In the genomic region with DNA sequence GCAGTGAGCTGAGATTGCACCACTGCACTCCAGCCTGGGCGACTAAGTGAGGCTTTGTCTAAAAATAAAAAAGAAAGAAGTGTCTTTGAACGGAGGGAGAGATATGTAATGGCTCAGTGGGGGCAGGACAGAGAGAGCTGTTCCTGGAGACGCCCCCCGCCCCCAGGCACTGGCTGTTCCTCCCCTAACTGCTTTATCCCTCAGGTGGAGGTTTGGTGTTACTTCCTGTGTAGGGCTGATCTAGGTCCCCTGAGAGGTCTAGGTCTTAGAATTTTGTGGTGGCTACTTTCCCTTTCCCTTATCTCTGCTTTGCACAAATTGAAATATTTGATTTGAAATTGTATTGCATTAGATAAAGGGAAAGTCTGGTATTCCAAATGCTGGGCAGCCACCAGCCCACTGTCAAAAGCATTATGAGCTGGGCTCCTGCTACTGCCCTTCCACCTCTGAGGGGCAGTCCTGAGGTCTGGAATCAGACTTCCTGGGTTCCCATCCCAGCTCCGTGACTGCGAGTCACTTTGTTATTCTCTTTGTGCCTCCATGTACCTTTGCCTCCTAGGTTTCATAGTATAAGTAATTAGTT, we compare ENCODE assay signal across 1 cellular context.
TF ChIP-seq lines count a peak whose summit lies in the region.

No MANE protein-coding gene starts in this region.

TF ChIP-seq in GM23338, 12 proteins besides CTCF, POLR2A, EP300 and RAD21 (continued from another document):
- TF ChIP-seq REST (IDR thresholded peaks at IDR 0.05; ENCODE audit: unreplicated experiment): no peak
- no peak for TF ChIP-seq NANOG (IDR thresholded peaks at IDR 0.05; ENCODE audit: borderline replicate concordance)
- TF ChIP-seq, protein P1, sequence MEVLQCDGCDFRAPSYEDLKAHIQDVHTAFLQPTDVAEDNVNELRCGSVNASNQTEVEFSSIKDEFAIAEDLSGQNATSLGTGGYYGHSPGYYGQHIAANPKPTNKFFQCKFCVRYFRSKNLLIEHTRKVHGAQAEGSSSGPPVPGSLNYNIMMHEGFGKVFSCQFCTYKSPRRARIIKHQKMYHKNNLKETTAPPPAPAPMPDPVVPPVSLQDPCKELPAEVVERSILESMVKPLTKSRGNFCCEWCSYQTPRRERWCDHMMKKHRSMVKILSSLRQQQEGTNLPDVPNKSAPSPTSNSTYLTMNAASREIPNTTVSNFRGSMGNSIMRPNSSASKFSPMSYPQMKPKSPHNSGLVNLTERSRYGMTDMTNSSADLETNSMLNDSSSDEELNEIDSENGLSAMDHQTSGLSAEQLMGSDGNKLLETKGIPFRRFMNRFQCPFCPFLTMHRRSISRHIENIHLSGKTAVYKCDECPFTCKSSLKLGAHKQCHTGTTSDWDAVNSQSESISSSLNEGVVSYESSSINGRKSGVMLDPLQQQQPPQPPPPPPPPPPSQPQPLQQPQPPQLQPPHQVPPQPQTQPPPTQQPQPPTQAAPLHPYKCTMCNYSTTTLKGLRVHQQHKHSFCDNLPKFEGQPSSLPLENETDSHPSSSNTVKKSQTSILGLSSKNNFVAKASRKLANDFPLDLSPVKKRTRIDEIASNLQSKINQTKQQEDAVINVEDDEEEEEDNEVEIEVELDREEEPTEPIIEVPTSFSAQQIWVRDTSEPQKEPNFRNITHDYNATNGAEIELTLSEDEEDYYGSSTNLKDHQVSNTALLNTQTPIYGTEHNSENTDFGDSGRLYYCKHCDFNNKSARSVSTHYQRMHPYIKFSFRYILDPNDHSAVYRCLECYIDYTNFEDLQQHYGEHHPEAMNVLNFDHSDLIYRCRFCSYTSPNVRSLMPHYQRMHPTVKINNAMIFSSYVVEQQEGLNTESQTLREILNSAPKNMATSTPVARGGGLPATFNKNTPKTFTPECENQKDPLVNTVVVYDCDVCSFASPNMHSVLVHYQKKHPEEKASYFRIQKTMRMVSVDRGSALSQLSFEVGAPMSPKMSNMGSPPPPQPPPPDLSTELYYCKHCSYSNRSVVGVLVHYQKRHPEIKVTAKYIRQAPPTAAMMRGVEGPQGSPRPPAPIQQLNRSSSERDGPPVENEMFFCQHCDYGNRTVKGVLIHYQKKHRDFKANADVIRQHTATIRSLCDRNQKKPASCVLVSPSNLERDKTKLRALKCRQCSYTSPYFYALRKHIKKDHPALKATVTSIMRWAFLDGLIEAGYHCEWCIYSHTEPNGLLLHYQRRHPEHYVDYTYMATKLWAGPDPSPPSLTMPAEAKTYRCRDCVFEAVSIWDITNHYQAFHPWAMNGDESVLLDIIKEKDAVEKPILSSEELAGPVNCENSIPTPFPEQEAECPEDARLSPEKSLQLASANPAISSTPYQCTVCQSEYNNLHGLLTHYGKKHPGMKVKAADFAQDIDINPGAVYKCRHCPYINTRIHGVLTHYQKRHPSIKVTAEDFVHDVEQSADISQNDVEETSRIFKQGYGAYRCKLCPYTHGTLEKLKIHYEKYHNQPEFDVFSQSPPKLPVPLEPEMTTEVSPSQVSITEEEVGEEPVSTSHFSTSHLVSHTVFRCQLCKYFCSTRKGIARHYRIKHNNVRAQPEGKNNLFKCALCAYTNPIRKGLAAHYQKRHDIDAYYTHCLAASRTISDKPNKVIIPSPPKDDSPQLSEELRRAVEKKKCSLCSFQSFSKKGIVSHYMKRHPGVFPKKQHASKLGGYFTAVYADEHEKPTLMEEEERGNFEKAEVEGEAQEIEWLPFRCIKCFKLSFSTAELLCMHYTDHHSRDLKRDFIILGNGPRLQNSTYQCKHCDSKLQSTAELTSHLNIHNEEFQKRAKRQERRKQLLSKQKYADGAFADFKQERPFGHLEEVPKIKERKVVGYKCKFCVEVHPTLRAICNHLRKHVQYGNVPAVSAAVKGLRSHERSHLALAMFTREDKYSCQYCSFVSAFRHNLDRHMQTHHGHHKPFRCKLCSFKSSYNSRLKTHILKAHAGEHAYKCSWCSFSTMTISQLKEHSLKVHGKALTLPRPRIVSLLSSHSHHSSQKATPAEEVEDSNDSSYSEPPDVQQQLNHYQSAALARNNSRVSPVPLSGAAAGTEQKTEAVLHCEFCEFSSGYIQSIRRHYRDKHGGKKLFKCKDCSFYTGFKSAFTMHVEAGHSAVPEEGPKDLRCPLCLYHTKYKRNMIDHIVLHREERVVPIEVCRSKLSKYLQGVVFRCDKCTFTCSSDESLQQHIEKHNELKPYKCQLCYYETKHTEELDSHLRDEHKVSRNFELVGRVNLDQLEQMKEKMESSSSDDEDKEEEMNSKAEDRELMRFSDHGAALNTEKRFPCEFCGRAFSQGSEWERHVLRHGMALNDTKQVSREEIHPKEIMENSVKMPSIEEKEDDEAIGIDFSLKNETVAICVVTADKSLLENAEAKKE (CRISPR knock-in tag; IDR thresholded peaks at IDR 0.05): no peak
- TF ChIP-seq JUNB (IDR thresholded peaks at IDR 0.05; ENCODE audit: unreplicated experiment): no peak
- TF ChIP-seq, protein P2, sequence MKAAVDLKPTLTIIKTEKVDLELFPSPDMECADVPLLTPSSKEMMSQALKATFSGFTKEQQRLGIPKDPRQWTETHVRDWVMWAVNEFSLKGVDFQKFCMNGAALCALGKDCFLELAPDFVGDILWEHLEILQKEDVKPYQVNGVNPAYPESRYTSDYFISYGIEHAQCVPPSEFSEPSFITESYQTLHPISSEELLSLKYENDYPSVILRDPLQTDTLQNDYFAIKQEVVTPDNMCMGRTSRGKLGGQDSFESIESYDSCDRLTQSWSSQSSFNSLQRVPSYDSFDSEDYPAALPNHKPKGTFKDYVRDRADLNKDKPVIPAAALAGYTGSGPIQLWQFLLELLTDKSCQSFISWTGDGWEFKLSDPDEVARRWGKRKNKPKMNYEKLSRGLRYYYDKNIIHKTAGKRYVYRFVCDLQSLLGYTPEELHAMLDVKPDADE (IDR thresholded peaks at IDR 0.05): no peak
- no peak for TF ChIP-seq ZNF114 (CRISPR knock-in tag; IDR thresholded peaks at IDR 0.05)
- no peak for TF ChIP-seq CREB1 (CRISPR knock-in tag; IDR thresholded peaks at IDR 0.05; ENCODE audit: low read depth)
- TF ChIP-seq ZNF331 (CRISPR knock-in tag; IDR thresholded peaks at IDR 0.05; ENCODE audit: low read depth): no peak
- TF ChIP-seq EZH2phosphoT487 (IDR thresholded peaks at IDR 0.05; ENCODE audit: unreplicated experiment): no peak
